ENCODE assay signal across 14 cellular contexts in the genomic region with DNA sequence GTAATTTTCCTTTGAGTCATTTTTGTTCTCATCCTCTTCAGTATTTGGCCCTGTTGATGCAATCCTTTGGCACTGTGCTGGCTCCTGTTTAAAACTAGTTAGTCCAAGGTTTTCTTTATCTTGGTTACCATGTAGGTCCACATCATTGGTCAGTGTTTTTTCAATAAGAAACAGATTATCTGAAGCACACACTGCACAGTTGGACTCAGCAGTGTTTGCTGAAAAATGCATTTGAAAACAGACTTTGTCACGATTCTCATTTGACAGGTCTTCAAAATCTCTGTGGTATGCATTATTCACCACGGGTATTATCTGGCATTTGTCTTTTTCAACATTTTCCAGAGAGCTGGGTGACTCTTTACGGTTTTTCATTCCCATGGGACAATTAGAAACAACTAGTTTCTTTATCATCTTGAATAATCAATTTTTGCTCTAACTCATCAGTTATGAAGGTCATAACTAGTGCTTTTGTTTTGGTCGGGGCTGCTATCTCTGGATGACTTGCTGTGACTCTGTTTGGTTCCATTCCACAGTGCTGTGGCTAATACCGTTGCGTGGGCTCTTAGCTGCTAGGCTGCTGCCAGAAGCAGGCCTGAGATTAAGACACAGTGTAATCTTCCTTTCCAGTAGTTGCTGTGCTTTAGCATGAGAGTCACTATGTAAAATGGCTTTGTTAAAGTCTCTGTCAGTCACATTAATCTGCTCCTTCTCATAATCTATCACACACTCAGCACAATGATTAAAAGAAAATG. TPM values are rescaled to one million over a fixed set of nuclear protein-coding genes. Genes with fewer than 3 reads are reported as not detected.
DNase-seq lines count a peak whose midpoint lies in the region; ATAC-seq and TF ChIP-seq lines count a peak whose summit lies in the region.
"Had no signal": no experiment of that assay in that cellular context is flagged by ENCODE, and none has a peak within 500 bp of the region (broad histone marks: within the 10 kb centered on the region; RNA-seq: fewer than 3 reads in every experiment).

No MANE protein-coding gene starts in this region.

- H3K4me3 ChIP-seq in left ventricle myocardium inferior: no peak overlapping the region
- H3K4me3 ChIP-seq in right cardiac atrium (ENCODE audit: low read length): no peak overlapping the region
- H3K4me3 ChIP-seq in effector memory CD4-positive, alpha-beta T cell (ENCODE audit: insufficient read depth, low read depth, low read length, poor library complexity, severe bottlenecking): no peak overlapping the region
- no peak overlapping the region for H3K4me3 ChIP-seq in transverse colon
- H3K4me3 ChIP-seq: heart left ventricle had no signal

- no peak for DNase-seq in Right ventricle myocardium superior
- no peak for DNase-seq in left ventricle myocardium inferior
- peak; percentile 67 for DNase-seq in amniotic stem cell (lab: John Stamatoyannopoulos, UW)
- peak; percentile 19 to 59 (median 30) for DNase-seq in right cardiac atrium
- peak; percentile 33 for DNase-seq in superior temporal gyrus (ENCODE audit: extremely low spot score)
- DNase-seq in AML-193 (lab: John Stamatoyannopoulos, UW): no peak
- DNase-seq in effector memory CD4-positive, alpha-beta T cell: no peak
- no peak for DNase-seq in transverse colon
- DNase-seq: activated CD8-positive, alpha-beta memory T cell treated with anti-CD3 and anti-CD28 coated beads, Interleukin-2, amount 10 ng/mL, durations not matched to agents 7 days and 5 days; activated naive CD4-positive, alpha-beta T cell treated with anti-CD3 and anti-CD28 coated beads for 36 hours; heart left ventricle; naive B cell; NCI-H1048; NCI-H2171 had no signal

- TF ChIP-seq CTCF in left ventricle myocardium inferior (IDR thresholded peaks at IDR 0.05; ENCODE audit: borderline replicate concordance) (no peak), transverse colon (IDR thresholded peaks at IDR 0.05) (no peak)

- TF ChIP-seq EP300 in transverse colon (IDR thresholded peaks at IDR 0.05; ENCODE audit: low read depth): no peak

- no peak for TF ChIP-seq POLR2A in transverse colon (IDR thresholded peaks at IDR 0.05)

- H3K36me3 ChIP-seq in left ventricle myocardium inferior (no peaks in the 10 kb centered on the region), transverse colon (no peaks in the 10 kb centered on the region)
- no peaks in the 10 kb centered on the region for H3K36me3 ChIP-seq in effector memory CD4-positive, alpha-beta T cell (ENCODE audit: control insufficient read depth, insufficient read depth, low read length)
- H3K36me3 ChIP-seq: heart left ventricle had no signal

- no peak overlapping the region for H3K27ac ChIP-seq in left ventricle myocardium inferior (replicated peaks)
- no peak overlapping the region for H3K27ac ChIP-seq in right cardiac atrium (ENCODE audit: low read length)
- no peak overlapping the region for H3K27ac ChIP-seq in effector memory CD4-positive, alpha-beta T cell (ENCODE audit: insufficient read depth, low read length, poor library complexity, severe bottlenecking)
- no peak overlapping the region for H3K27ac ChIP-seq in transverse colon
- H3K27ac ChIP-seq: heart left ventricle had no signal

- H3K9me3 ChIP-seq in left ventricle myocardium inferior (replicated peaks) (no peaks in the 10 kb centered on the region), right cardiac atrium (ENCODE audit: control insufficient read depth, low read length) (no peaks in the 10 kb centered on the region), transverse colon (no peaks in the 10 kb centered on the region)
- no peaks in the 10 kb centered on the region for H3K9me3 ChIP-seq in effector memory CD4-positive, alpha-beta T cell (ENCODE audit: control insufficient read depth, low read length)
- H3K9me3 ChIP-seq: heart left ventricle had no signal

- H3K4me1 ChIP-seq in left ventricle myocardium inferior (peaks cover 6% of the 10 kb centered on the region), right cardiac atrium (ENCODE audit: control insufficient read depth, insufficient read depth, low read length) (peaks cover 1% of the 10 kb centered on the region), transverse colon (peaks cover 0 to 20% (median 6%) of the 10 kb centered on the region in 4 donors)
- H3K4me1 ChIP-seq in effector memory CD4-positive, alpha-beta T cell (ENCODE audit: control insufficient read depth, insufficient read depth, low read length, poor library complexity, severe bottlenecking): no peaks in the 10 kb centered on the region

- H3K27me3 ChIP-seq in left ventricle myocardium inferior (ENCODE audit: low read depth): no peaks in the 10 kb centered on the region
- no peaks in the 10 kb centered on the region for H3K27me3 ChIP-seq in right cardiac atrium (ENCODE audit: control insufficient read depth, insufficient read depth)
- H3K27me3 ChIP-seq in effector memory CD4-positive, alpha-beta T cell (replicated peaks; ENCODE audit: control insufficient read depth, insufficient read depth, low read length, poor library complexity, severe bottlenecking): peaks cover 3% of the 10 kb centered on the region
- no peaks in the 10 kb centered on the region for H3K27me3 ChIP-seq in transverse colon
- H3K27me3 ChIP-seq: heart left ventricle had no signal

- ATAC-seq in Right ventricle myocardium superior (ENCODE audit: poor library complexity) (peak; percentile 69), right cardiac atrium (peak; percentile 65 to 87)
- ATAC-seq: activated CD8-positive, alpha-beta memory T cell treated with anti-CD3 and anti-CD28 coated beads, Interleukin-2, amount 10 ng/mL, durations not matched to agents 7 days and 5 days had no signal

- in situ Hi-C loops in transverse colon (cut with MboI; ENCODE audit: low pct_ligation_motif_present in 1 of 4, low pct_unique_long_range_greater_than_20kb in 1 of 4, low sequenced_read_pairs in 3 of 4): no loop called here

- WGBS in right cardiac atrium: 42% methylated on average over 6 of the region's 6 CpGs
- WGBS in transverse colon (ENCODE audit: low coverage in 1 of 2), 2 donors: 68 to 80% methylated on average over 3 to 6 of the region's 6 CpGs

- intact Hi-C loops in Right ventricle myocardium superior (cut with DNase I): no loop called here
- intact Hi-C loops in left ventricle myocardium inferior (cut with micrococcal nuclease): no loop called here
- intact Hi-C loops in right cardiac atrium (cut with DNase I): no loop called here
- intact Hi-C loops in transverse colon (cut with DNase I; ENCODE audit: low total_unique reads): no loop called here

RNA-seq across cellular contexts. Expression of a gene that starts 36.2 kb away (rescaled TPM):
- 11.6 TPM for total RNA-seq in Right ventricle myocardium superior
- total RNA-seq in left ventricle myocardium inferior: 13.6 TPM
- 10 to 100 TPM; 11.2 to 15.1 (median 13.4) TPM for total RNA-seq in right cardiac atrium
- 9.1 TPM for polyA plus RNA-seq in right cardiac atrium
- total RNA-seq in transverse colon: 10 to 100 TPM in 3 of 4 donors, 1 to 10 TPM in 1; 6.2 to 24.6 (median 17.2) TPM

Comparison
In these comparisons a context has a peak if more than half of its experiments do, and no peak if none do; other contexts are left out.
1. DNase-seq: peak in amniotic stem cell (single experiment), right cardiac atrium (3 of 3) and superior temporal gyrus (single experiment); none in Right ventricle myocardium superior (single experiment), left ventricle myocardium inferior (single experiment), AML-193 (0 of 2), effector memory CD4-positive, alpha-beta T cell (0 of 3) and transverse colon (single experiment).